Comparison of ENCODE assay signal across 8 cellular contexts in genomic region chr5:77776606-77777206, GRCh38. TPM values are rescaled to one million over a fixed set of nuclear protein-coding genes. Genes with fewer than 3 reads are reported as not detected.
DNase-seq lines count a peak whose midpoint lies in the region; ATAC-seq, FAIRE-seq and TF ChIP-seq lines count a peak whose summit lies in the region.

No MANE protein-coding gene starts in this region.

- H3K79me2 ChIP-seq in K562 (ENCODE audit: control insufficient read depth, insufficient read depth, low read length) = peaks cover 45% of the 10 kb centered on the region

- H3K27me3 ChIP-seq in K562 (ENCODE audit: control insufficient read depth in 2 of 2, insufficient read depth in 2 of 2, low read length in 2 of 2) (no peaks in the 10 kb centered on the region), muscle layer of colon (ENCODE audit: control insufficient read depth in 1 of 2, insufficient read depth in 2 of 2, low read length in 2 of 2) (no peaks in the 10 kb centered on the region)

- 16% methylated on average over 11 of the region's 11 CpGs for WGBS in K562 (ENCODE audit: insufficient coverage, low coverage, missing lambda C conversion rate)

- no peak for TF ChIP-seq POLR2A in K562 (conservative IDR thresholded peaks at IDR 0.05)

- H3K4me1 ChIP-seq in K562 (replicated peaks in 1 of 2; ENCODE audit: control insufficient read depth in 2 of 2, insufficient read depth in 2 of 2, low read length in 2 of 2) (peaks cover 9 to 16% of the 10 kb centered on the region in 2 experiments; a peak in 3 of 5 replicates), muscle layer of colon (ENCODE audit: insufficient read depth, low read length) (peaks cover 30% of the 10 kb centered on the region)

- FAIRE-seq in K562 (lab: Jason Lieb, UNC) = no peak

- TF ChIP-seq CTCF in AG10803 (conservative IDR thresholded peaks at IDR 0.05; ENCODE audit: low read length) (no peak), K562 (IDR thresholded peaks at IDR 0.05 in 2 of 3, conservative IDR thresholded peaks at IDR 0.05 in 1 of 3; ENCODE audit: insufficient read depth in 2 of 3, low read depth in 1 of 3, low read length in 3 of 3) (no peak)

- H3K9me3 ChIP-seq in K562 (replicated peaks; ENCODE audit: control insufficient read depth, insufficient read depth, low read depth, low read length) = no peaks in the 10 kb centered on the region
- no peaks in the 10 kb centered on the region for H3K9me3 ChIP-seq in muscle layer of colon (ENCODE audit: low read length)

- peak overlapping the region; percentile 96 for H3K4me2 ChIP-seq in K562 (ENCODE audit: insufficient read depth, low read length)

- POLR2A ChIA-PET in K562 (lab: Yijun Ruan, JAX) = no interaction called here
- POLR2A ChIA-PET in HEK293T (lab: Yijun Ruan, JAX) = no interaction called here

- no peak for TF ChIP-seq RAD21 in K562 (CRISPR knock-in tag; conservative IDR thresholded peaks at IDR 0.05 in 1 of 2, IDR thresholded peaks at IDR 0.05 in 1 of 2)

- ATAC-seq in HG02870 (IDR thresholded peaks at IDR 0.05; ENCODE audit: unreplicated experiment) (peak; percentile 1), K562 (no peak)

- in situ Hi-C loops in K562 (cut with MboI) = no loop called here

- peak; percentile 32; the same call in 1 of the 2 replicates for TF ChIP-seq EP300 in K562 (IDR thresholded peaks at IDR 0.05; ENCODE audit: low read length)

- intact Hi-C loops in K562 (cut with micrococcal nuclease) = no loop called here

- H3K36me3 ChIP-seq in K562 (ENCODE audit: control insufficient read depth, insufficient read depth, low read length) = peaks cover 17% of the 10 kb centered on the region
- peaks cover 5% of the 10 kb centered on the region for H3K36me3 ChIP-seq in muscle layer of colon (ENCODE audit: insufficient read depth, low read length)

- DNase-seq in AG10803 (ENCODE audit: low read depth) (no peak), K562 (ENCODE audit: extremely low read depth in 1 of 4, low spot score in 3 of 4) (no peak), HEK293T (ENCODE audit: extremely low spot score) (no peak), C1 segment of cervical spinal cord (lab: John Stamatoyannopoulos, UW) (no peak), T1000 (lab: John Stamatoyannopoulos, UW) (no peak), NCI-H1417 treated with DMSO at 0.1 percent for 48 hours (lab: John Stamatoyannopoulos, UW) (no peak)

- peak overlapping the region; percentile 92 to 97; a peak in 3 of 4 replicates for H3K9ac ChIP-seq in K562 (ENCODE audit: insufficient read depth in 1 of 2, low read depth in 2 of 2, low read length in 2 of 2)
- peak overlapping the region; percentile 79 for H3K9ac ChIP-seq in muscle layer of colon (ENCODE audit: low read length)

- peak overlapping the region; percentile 96 for H2AFZ ChIP-seq in K562 (ENCODE audit: low read depth, low read length)

- peak overlapping the region; percentile 85 for H3K4me3 ChIP-seq in AG10803 (ENCODE audit: low read length)
- peak overlapping the region; percentile 69 for H3K4me3 ChIP-seq in K562
- peak overlapping the region; percentile 38 to 94 for H3K4me3 ChIP-seq in muscle layer of colon (ENCODE audit: low read depth in 1 of 2, low read length in 2 of 2)

- CTCF ChIA-PET in K562 (lab: Yijun Ruan, JAX; ENCODE audit: low intra/inter-chr PET ratio) (no interaction called here), HEK293T (lab: Yijun Ruan, JAX) (interaction anchor here (0.6 kb wide), 2 partner anchors 49 to 56 kb away, joined by 3 read pairs; no protein-coding TSS in a partner anchor)

- BruUV-seq in K562 (replicated peaks; lab: Mats Ljungman, UMichigan) = TSS peak; percentile 55

- H4K20me1 ChIP-seq in K562 (replicated peaks; ENCODE audit: control insufficient read depth, insufficient read depth, low read length) = no peaks in the 10 kb centered on the region

- peak overlapping the region; percentile 95 for H3K27ac ChIP-seq in K562 (ENCODE audit: extremely low read depth, low read depth, low read length)
- H3K27ac ChIP-seq in muscle layer of colon (ENCODE audit: low read depth, low read length) = peak overlapping the region; percentile 92

- no peaks in the 10 kb centered on the region for H3K9me1 ChIP-seq in K562 (ENCODE audit: control insufficient read depth, insufficient read depth, low read length)

TF ChIP-seq in K562, 482 proteins besides CTCF, POLR2A, EP300 and RAD21 (continues in another document):
- peak; percentile 49 to 79; a peak in 3 of 4 replicates for TF ChIP-seq RCOR1 (IDR thresholded peaks at IDR 0.05; ENCODE audit: borderline replicate concordance in 1 of 2, low read depth in 2 of 2, low read length in 2 of 2)
- TF ChIP-seq ZNF263 (CRISPR knock-in tag; IDR thresholded peaks at IDR 0.05; ENCODE audit: borderline replicate concordance) = no peak
- no peak for TF ChIP-seq ILF3 (IDR thresholded peaks at IDR 0.05; ENCODE audit: borderline replicate concordance)
- TF ChIP-seq MTA3 (IDR thresholded peaks at IDR 0.05; ENCODE audit: borderline replicate concordance) = no peak
- peak; percentile 73 for TF ChIP-seq RBM25 (IDR thresholded peaks at IDR 0.05; ENCODE audit: low read depth, low read length, severe bottlenecking)
- TF ChIP-seq MCM3 (IDR thresholded peaks at IDR 0.05) = no peak
- TF ChIP-seq, protein P1, sequence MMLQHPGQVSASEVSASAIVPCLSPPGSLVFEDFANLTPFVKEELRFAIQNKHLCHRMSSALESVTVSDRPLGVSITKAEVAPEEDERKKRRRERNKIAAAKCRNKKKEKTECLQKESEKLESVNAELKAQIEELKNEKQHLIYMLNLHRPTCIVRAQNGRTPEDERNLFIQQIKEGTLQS (IDR thresholded peaks at IDR 0.05) = 0 out of 2 replicates have a peak, but pooled peaks have one; percentile 23
- TF ChIP-seq, protein P1 (CRISPR knock-in tag; conservative IDR thresholded peaks at IDR 0.05) = no peak
- no peak for TF ChIP-seq MECOM (CRISPR knock-in tag; IDR thresholded peaks at IDR 0.05)
- no peak for TF ChIP-seq ZNF583 (CRISPR knock-in tag; IDR thresholded peaks at IDR 0.05)
- TF ChIP-seq EGR1 (conservative IDR thresholded peaks at IDR 0.05) = no peak
- no peak for TF ChIP-seq STAT5A (IDR thresholded peaks at IDR 0.05; ENCODE audit: borderline replicate concordance, low read length)
- 0 out of 2 replicates have a peak, but pooled peaks have one; percentile 18 for TF ChIP-seq ZNF3 (CRISPR knock-in tag; IDR thresholded peaks at IDR 0.05)
- TF ChIP-seq SMARCA4 (IDR thresholded peaks at IDR 0.05) = peak; percentile 52; the same call in 1 of the 2 replicates

TF ChIP-seq in HEK293T, 16 proteins besides CTCF, POLR2A, EP300 and RAD21:
- TF ChIP-seq TARDBP (IDR thresholded peaks at IDR 0.05) = no peak
- no peak for TF ChIP-seq SUZ12 (IDR thresholded peaks at IDR 0.05)
- no peak for TF ChIP-seq HDGF (IDR thresholded peaks at IDR 0.05; ENCODE audit: borderline replicate concordance)
- TF ChIP-seq ARNT (IDR thresholded peaks at IDR 0.05) = no peak
- TF ChIP-seq FOXA1 (IDR thresholded peaks at IDR 0.05) = no peak
TF ChIP-seq in HEK293T: peak in this region for 0.

RNA-seq across cellular contexts. Expression of gene TBCA, which starts 0.6 kb away (rescaled TPM):
- total RNA-seq in K562 (2011; cell fraction: chromatin; rRNA removed; ENCODE audit: low replicate concordance) = 8.1 and 28.0 TPM in 2 replicates
- total RNA-seq in K562 (2011; cell fraction: nucleolus; rRNA removed) = 11.3 and 12.1 TPM in 2 replicates
- total RNA-seq in K562 (2011; cell fraction: nucleoplasm; rRNA removed) = 23.6 and 28.9 TPM in 2 replicates
- total RNA-seq in K562 (2014; rRNA removed) (200 and 293 TPM in 2 replicates), K562 (2014; rRNA removed; fragmentation: Illumina TruSeq; extraction: Trizol) (274 and 305 TPM in 2 replicates), K562 (2015; rRNA removed; fragmentation: Illumina TruSeq; extraction: Trizol) (315 and 336 TPM in 2 replicates), K562 (2021) (267 and 288 TPM in 2 replicates)
- polyA plus RNA-seq in K562 (2011; rRNA removed) (119 and 164 TPM in 2 replicates), K562 (2014; fragmentation: Illumina TruSeq; extraction: Trizol) (308 and 334 TPM in 2 replicates), K562 (2014; fragmentation: Nextera tagmentation; extraction: Ambion mirVana) (100 to 1,000 TPM; 588 to 661 TPM), K562 (2014; rRNA removed) (596 and 618 TPM in 2 replicates)
- polyA plus RNA-seq in K562 (2011; cell fraction: cytosol; rRNA removed) = 25.0 and 59.7 TPM in 2 replicates
- 26.6 and 38.8 TPM in 2 replicates for polyA plus RNA-seq in K562 (2011; cell fraction: nucleus; rRNA removed)
- polyA plus RNA-seq in K562 (2012) = 258 and 421 TPM in 2 replicates
- 42.7 and 54.8 TPM in 2 replicates for polyA minus RNA-seq in K562 (2011; rRNA and poly(A)+ RNA removed)
- 36.1 and 53.5 TPM in 2 replicates for polyA minus RNA-seq in K562 (2011; cell fraction: cytosol; rRNA and poly(A)+ RNA removed)
- polyA minus RNA-seq in K562 (2011; cell fraction: nucleus; rRNA and poly(A)+ RNA removed) = 7.1 and 16.2 TPM in 2 replicates
